In the genomic region with DNA sequence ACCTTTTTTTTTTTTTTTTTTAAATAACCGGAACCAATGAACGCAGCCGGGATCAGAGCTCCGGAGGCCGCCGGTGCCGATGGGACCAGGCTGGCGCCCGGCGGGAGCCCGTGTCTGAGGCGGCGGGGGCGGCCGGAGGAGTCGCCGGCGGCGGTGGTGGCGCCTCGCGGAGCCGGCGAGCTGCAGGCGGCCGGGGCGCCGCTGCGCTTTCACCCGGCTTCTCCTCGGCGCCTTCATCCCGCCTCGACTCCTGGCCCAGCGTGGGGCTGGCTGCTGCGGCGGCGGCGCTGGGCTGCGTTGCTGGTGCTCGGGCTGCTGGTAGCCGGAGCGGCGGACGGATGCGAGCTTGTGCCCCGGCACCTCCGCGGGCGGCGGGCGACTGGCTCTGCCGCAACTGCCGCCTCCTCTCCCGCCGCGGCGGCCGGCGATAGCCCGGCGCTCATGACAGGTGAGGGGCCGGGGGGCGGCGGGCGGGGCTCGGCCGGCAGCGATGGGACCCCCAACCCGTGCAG, we compare ENCODE assay signal across 8 cellular contexts. TPM values are rescaled to one million over a fixed set of nuclear protein-coding genes. Genes with fewer than 3 reads are reported as not detected.
DNase-seq lines count a peak whose midpoint lies in the region; ATAC-seq, FAIRE-seq and TF ChIP-seq lines count a peak whose summit lies in the region.

No MANE protein-coding gene starts in this region.

- peak; percentile 49 for DNase-seq in NCI-H82 (lab: John Stamatoyannopoulos, UW)
- no peak for DNase-seq in NCI-H82 treated with DMSO at 0.1 percent for 48 hours (lab: John Stamatoyannopoulos, UW; ENCODE audit: unreplicated experiment)
- peak; percentile 51 for DNase-seq in NCI-H2227 treated with DMSO at 0.1 percent for 48 hours (lab: John Stamatoyannopoulos, UW)
- peak; percentile 25 for DNase-seq in activated T-cell treated with anti-CD3 and anti-CD28 coated beads for 4 hours
- DNase-seq in endothelial cell of umbilical vein (ENCODE audit: low read depth, low spot score) = no peak
- DNase-seq in myocyte (ENCODE audit: low read depth) = peak; percentile 59
- no peak for DNase-seq in thoracic aorta (ENCODE audit: low spot score)

- TF ChIP-seq CTCF in endothelial cell of umbilical vein (IDR thresholded peaks at IDR 0.05; ENCODE audit: extremely low read depth in 1 of 2, insufficient read depth in 1 of 2, low read depth in 1 of 2, low read length in 2 of 2) (no peak), thoracic aorta (IDR thresholded peaks at IDR 0.05) (no peak)

- intact Hi-C loops in endothelial cell of umbilical vein (cut with micrococcal nuclease) = loop anchor here (1.0 to 5.0 kb wide), 7 partner anchors 49 to 999 kb away; partner anchors contain the start of genes RBPJ, SEL1L3 and TBC1D19

- dilution Hi-C loops in endothelial cell of umbilical vein (cut with MboI; ENCODE audit: extremely low pct_ligation_motif_present, low sequenced_read_pairs) = no loop called here

- H3K27ac ChIP-seq in endothelial cell of umbilical vein (ENCODE audit: insufficient read depth, low read depth, low read length) (peak overlapping the region; percentile 46), thoracic aorta (peak overlapping the region; percentile 88 to 92)

- ATAC-seq in HG02852 (IDR thresholded peaks at IDR 0.05; ENCODE audit: unreplicated experiment) = peak; percentile 23
- ATAC-seq in thoracic aorta (ENCODE audit: insufficient number of reproducible peaks, low FRiP score, low read depth) = peak; percentile 26

- TF ChIP-seq POLR2A in endothelial cell of umbilical vein (IDR thresholded peaks at IDR 0.05; ENCODE audit: low read depth, low read length) = no peak

- H3K4me2 ChIP-seq in endothelial cell of umbilical vein (ENCODE audit: insufficient read depth, low read length) = peak overlapping the region; percentile 99

- peaks cover 16% of the 10 kb centered on the region for H3K79me2 ChIP-seq in endothelial cell of umbilical vein (ENCODE audit: control insufficient read depth, insufficient read depth, low read length)

- H3K9ac ChIP-seq in endothelial cell of umbilical vein (replicated peaks; ENCODE audit: extremely low read depth, insufficient read depth, low read length) = peak overlapping the region; percentile 64

- H4K20me1 ChIP-seq in endothelial cell of umbilical vein (replicated peaks; ENCODE audit: control insufficient read depth, extremely low read depth, insufficient read depth, low read length) = no peaks in the 10 kb centered on the region

- H3K4me1 ChIP-seq in endothelial cell of umbilical vein (ENCODE audit: control insufficient read depth, extremely low read depth, insufficient read depth, low read length) (peaks cover 36% of the 10 kb centered on the region), thoracic aorta (ENCODE audit: control insufficient read depth in 1 of 2, low read depth in 2 of 2) (peaks cover 27 to 35% of the 10 kb centered on the region in 2 donors)

- H2AFZ ChIP-seq in endothelial cell of umbilical vein (ENCODE audit: low read depth, low read length) = peak overlapping the region; percentile 81

- no TSS peak for BruUV-seq in endothelial cell of umbilical vein (replicated peaks; lab: Mats Ljungman, UMichigan)

- H3K36me3 ChIP-seq in endothelial cell of umbilical vein (ENCODE audit: control insufficient read depth in 2 of 2, extremely low read depth in 1 of 2, insufficient read depth in 2 of 2, low read length in 2 of 2) (no peaks in the 10 kb centered on the region), thoracic aorta (no peaks in the 10 kb centered on the region)

- H3K27me3 ChIP-seq in endothelial cell of umbilical vein (ENCODE audit: control insufficient read depth in 2 of 2, insufficient read depth in 2 of 2, low read length in 2 of 2) (peaks cover 0 to 6% of the 10 kb centered on the region in 2 experiments), thoracic aorta (replicated peaks; ENCODE audit: insufficient read depth) (no peaks in the 10 kb centered on the region)

- no peak for FAIRE-seq in endothelial cell of umbilical vein (lab: Jason Lieb, UNC)

- no peaks in the 10 kb centered on the region for H3K9me1 ChIP-seq in endothelial cell of umbilical vein (replicated peaks; ENCODE audit: control insufficient read depth, extremely low read depth, insufficient read depth, low read length)

- POLR2A ChIA-PET in endothelial cell of umbilical vein (lab: Charles Lee) = interaction anchor here (0.6 kb wide), 1 partner anchor 11 kb away, joined by 9 read pairs; no protein-coding TSS in a partner anchor

- H3K9me3 ChIP-seq in endothelial cell of umbilical vein (replicated peaks; ENCODE audit: control insufficient read depth, insufficient read depth, low read length) (no peaks in the 10 kb centered on the region), thoracic aorta (no peaks in the 10 kb centered on the region)

- H3K4me3 ChIP-seq in endothelial cell of umbilical vein (replicated peaks in 1 of 3; ENCODE audit: insufficient read depth in 1 of 3, low read depth in 1 of 3, low read length in 3 of 3) (peak overlapping the region; percentile 47 to 98 (median 98)), thoracic aorta (peak overlapping the region; percentile 84)

- CTCF ChIA-PET in endothelial cell of umbilical vein (lab: Charles Lee) = interaction anchor here (0.6 to 2.7 kb wide), 17 partner anchors 11 to 873 kb away, joined by 3 to 16 read pairs (median 3); no protein-coding TSS in a partner anchor

TF ChIP-seq in endothelial cell of umbilical vein, 7 proteins besides CTCF, POLR2A, EP300 and RAD21:
- no peak for TF ChIP-seq EZH2 (IDR thresholded peaks at IDR 0.05; ENCODE audit: borderline replicate concordance, low read depth, low read length, severe bottlenecking)
- TF ChIP-seq, protein P1, sequence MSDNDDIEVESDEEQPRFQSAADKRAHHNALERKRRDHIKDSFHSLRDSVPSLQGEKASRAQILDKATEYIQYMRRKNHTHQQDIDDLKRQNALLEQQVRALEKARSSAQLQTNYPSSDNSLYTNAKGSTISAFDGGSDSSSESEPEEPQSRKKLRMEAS (IDR thresholded peaks at IDR 0.05; ENCODE audit: insufficient read depth, insufficient read length) = no peak
- no peak for TF ChIP-seq JUN (IDR thresholded peaks at IDR 0.05; ENCODE audit: borderline replicate concordance, insufficient read depth, insufficient read length, low read depth)
- TF ChIP-seq MYC (IDR thresholded peaks at IDR 0.05; ENCODE audit: low read depth, low read length) = no peak
- no peak for TF ChIP-seq FOS (IDR thresholded peaks at IDR 0.05; ENCODE audit: borderline replicate concordance, insufficient read depth, low read length)

RNA-seq across cellular contexts. Expression of gene STIM2, which starts 0.3 kb away (rescaled TPM):
- total RNA-seq in endothelial cell of umbilical vein (21.2 and 23.6 TPM in 2 replicates), myocyte (32.4 and 49.1 TPM in 2 replicates), thoracic aorta (10 to 100 TPM; 14.3 to 53.3 TPM)
- polyA plus RNA-seq in endothelial cell of umbilical vein = 21.0 and 25.0 TPM in 2 replicates
- polyA plus RNA-seq in endothelial cell of umbilical vein (2011; cell fraction: cytosol; rRNA removed) = 10.8 and 11.2 TPM in 2 replicates
- polyA plus RNA-seq in endothelial cell of umbilical vein (2011; cell fraction: nucleus; rRNA removed) = 43.9 and 48.7 TPM in 2 replicates
- polyA plus RNA-seq in endothelial cell of umbilical vein (2012) = 9.6 and 13.1 TPM in 2 replicates
- 20.1 and 20.2 TPM in 2 replicates for polyA minus RNA-seq in endothelial cell of umbilical vein
- polyA minus RNA-seq in endothelial cell of umbilical vein (2011; cell fraction: cytosol; rRNA and poly(A)+ RNA removed) = 7.6 TPM
- 34.5 and 40.2 TPM in 2 replicates for polyA minus RNA-seq in endothelial cell of umbilical vein (2011; cell fraction: nucleus; rRNA and poly(A)+ RNA removed)
- polyA plus RNA-seq in myocyte (2012) = 13.7 TPM

Comparison
In these comparisons a context has a peak if more than half of its experiments do, and no peak if none do; other contexts are left out.
1. DNase-seq: peak in NCI-H82 (single experiment), NCI-H2227 treated with DMSO at 0.1 percent for 48 hours (single experiment), activated T-cell treated with anti-CD3 and anti-CD28 coated beads for 4 hours (single experiment) and myocyte (single experiment); none in NCI-H82 treated with DMSO at 0.1 percent for 48 hours (single experiment), endothelial cell of umbilical vein (single experiment) and thoracic aorta (single experiment).